ENCODE assay signal across 8 cellular contexts in the genomic region with DNA sequence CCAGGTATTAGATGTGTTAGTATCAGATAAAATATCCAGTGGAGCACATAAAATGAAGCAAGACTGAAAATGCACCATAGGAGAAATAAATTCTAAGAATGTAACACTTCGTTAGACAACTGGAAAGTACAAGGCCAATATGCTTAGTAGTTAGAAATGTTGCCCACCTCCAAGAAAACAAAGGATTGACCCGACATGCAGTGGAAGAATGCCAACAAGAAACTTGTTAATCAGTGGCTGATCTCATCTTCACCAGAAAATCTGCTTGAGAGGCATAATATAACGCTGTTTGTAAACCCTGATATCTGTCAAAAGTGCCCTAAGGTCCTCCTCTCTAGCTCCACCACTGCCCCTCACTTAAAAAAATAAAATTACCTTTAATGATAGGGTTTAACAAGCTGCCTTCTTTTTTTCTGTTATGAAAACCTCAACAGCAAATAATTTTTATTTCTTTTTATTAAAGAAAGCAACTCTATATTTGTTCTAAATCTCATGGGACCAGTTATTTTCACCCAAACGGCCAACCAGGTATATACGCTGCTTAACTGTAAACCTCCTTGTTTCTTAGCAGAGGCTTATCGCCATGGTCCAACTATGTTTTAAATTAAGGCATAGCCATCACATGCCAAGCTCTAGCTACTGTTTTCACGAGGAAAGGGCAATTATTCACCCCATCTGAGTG. TPM values are rescaled to one million over a fixed set of nuclear protein-coding genes. Genes with fewer than 3 reads are reported as not detected.
DNase-seq lines count a peak whose midpoint lies in the region; ATAC-seq and TF ChIP-seq lines count a peak whose summit lies in the region.

No MANE protein-coding gene starts in this region.

- H3K4me2 ChIP-seq in hepatocyte: peak overlapping the region; percentile 71

- H3K9me3 Mint-ChIP-seq in activated B cell treated with CpG ODN at 0.5 μM for 24 hours: no peaks in the 10 kb centered on the region

- TF ChIP-seq CTCF in activated B cell treated with CpG ODN at 0.5 μM for 24 hours (IDR thresholded peaks at IDR 0.05): no peak
- no peak for TF ChIP-seq CTCF in hepatocyte (IDR thresholded peaks at IDR 0.05; ENCODE audit: poor library complexity)

- H3K27ac ChIP-seq in HUES6 (ENCODE audit: low read depth, low read length) (no peak overlapping the region), hepatocyte (peak overlapping the region; percentile 94), skeletal muscle tissue (ENCODE audit: low read depth, low read length) (peak overlapping the region; percentile 93)

- no peaks in the 10 kb centered on the region for H3K27me3 Mint-ChIP-seq in activated B cell treated with CpG ODN at 0.5 μM for 24 hours

- peaks cover 31% of the 10 kb centered on the region for H3K36me3 Mint-ChIP-seq in activated B cell treated with CpG ODN at 0.5 μM for 24 hours (ENCODE audit: low read depth)

- H3K79me2 ChIP-seq in hepatocyte: peaks cover 35% of the 10 kb centered on the region

- no peak overlapping the region for H2AFZ ChIP-seq in hepatocyte

- no peaks in the 10 kb centered on the region for H3K36me3 ChIP-seq in HUES6 (ENCODE audit: control insufficient read depth, insufficient read depth, low read length)
- no peaks in the 10 kb centered on the region for H3K36me3 ChIP-seq in hepatocyte (replicated peaks; ENCODE audit: insufficient read depth, low read depth)
- H3K36me3 ChIP-seq in skeletal muscle tissue (ENCODE audit: control insufficient read depth in 3 of 3, insufficient read depth in 3 of 3, low read length in 3 of 3): no peaks in the 10 kb centered on the region

- peaks cover 19% of the 10 kb centered on the region for H3K27me3 ChIP-seq in HUES6 (ENCODE audit: control insufficient read depth, insufficient read depth, low read length)
- H3K27me3 ChIP-seq in hepatocyte: no peaks in the 10 kb centered on the region
- H3K27me3 ChIP-seq in skeletal muscle tissue (ENCODE audit: control insufficient read depth in 3 of 3, insufficient read depth in 3 of 3, low read length in 3 of 3): no peaks in the 10 kb centered on the region

- H3K4me1 Mint-ChIP-seq in activated B cell treated with CpG ODN at 0.5 μM for 24 hours: peaks cover 65% of the 10 kb centered on the region

- no peaks in the 10 kb centered on the region for H3K9me2 ChIP-seq in hepatocyte (replicated peaks; ENCODE audit: insufficient read depth)

- H3K9ac ChIP-seq in HUES6 (ENCODE audit: low read length): peak overlapping the region; percentile 75
- H3K9ac ChIP-seq in skeletal muscle tissue (ENCODE audit: low read depth in 1 of 3, low read length in 3 of 3): peak overlapping the region; percentile 80 to 87 (median 81)

- H3K27ac Mint-ChIP-seq in activated B cell treated with CpG ODN at 0.5 μM for 24 hours: peak overlapping the region; percentile 90

- 25% methylated on average over 7 of the region's 7 CpGs for WGBS in hepatocyte (ENCODE audit: low lambda C conversion rate, missing lambda C conversion rate)

- DNase-seq in activated B cell treated with CpG ODN at 0.5 μM for 24 hours (no peak), hepatocyte (ENCODE audit: low spot score) (no peak), SHP77 (lab: John Stamatoyannopoulos, UW) (no peak), DMS79 (lab: John Stamatoyannopoulos, UW) (no peak)

- H3K4me3 ChIP-seq in HUES6 (ENCODE audit: low read depth, low read length) (peak overlapping the region; percentile 88), hepatocyte (peak overlapping the region; percentile 82), skeletal muscle tissue (ENCODE audit: low read length in 3 of 3) (peak overlapping the region; percentile 75 to 92 (median 88))

- POLR2A ChIA-PET in activated B cell treated with CpG ODN at 0.5 μM for 24 hours (lab: Charles Lee): interaction anchor here (0.7 to 5.5 kb wide), 16 partner anchors 14 to 375 kb away, joined by 3 to 76 read pairs (median 4); no protein-coding TSS in a partner anchor

- ATAC-seq in activated B cell treated with CpG ODN at 0.5 μM for 24 hours (ENCODE audit: low read depth) (no peak), HG02970 (IDR thresholded peaks at IDR 0.05; ENCODE audit: low FRiP score, unreplicated experiment) (no peak), HG03439 (IDR thresholded peaks at IDR 0.05; ENCODE audit: unreplicated experiment) (no peak)

- H3K4me1 ChIP-seq in HUES6 (ENCODE audit: control insufficient read depth, insufficient read depth, low read length) (peaks cover 22% of the 10 kb centered on the region), hepatocyte (ENCODE audit: insufficient read depth) (peaks cover 6% of the 10 kb centered on the region), skeletal muscle tissue (ENCODE audit: control insufficient read depth in 3 of 3, insufficient read depth in 3 of 3, low read length in 3 of 3) (peaks cover 7 to 25% (median 7%) of the 10 kb centered on the region in 3 donors)

- peak overlapping the region; percentile 92 for H3K4me3 Mint-ChIP-seq in activated B cell treated with CpG ODN at 0.5 μM for 24 hours

- no peaks in the 10 kb centered on the region for H4K20me1 ChIP-seq in hepatocyte (ENCODE audit: insufficient read depth, poor library complexity, severe bottlenecking)

- CTCF ChIA-PET in activated B cell treated with CpG ODN at 0.5 μM for 24 hours (lab: Charles Lee): interaction anchor here (1.1 to 9.6 kb wide), 11 partner anchors 17 to 891 kb away, joined by 3 to 239 read pairs (median 7); no protein-coding TSS in a partner anchor

- H3K9me3 ChIP-seq in HUES6 (ENCODE audit: control insufficient read depth, insufficient read depth, low read depth, low read length) (no peaks in the 10 kb centered on the region), hepatocyte (ENCODE audit: low read depth) (no peaks in the 10 kb centered on the region), skeletal muscle tissue (ENCODE audit: control insufficient read depth in 3 of 3, low read length in 3 of 3) (no peaks in the 10 kb centered on the region)

- intact Hi-C loops in activated B cell treated with CpG ODN at 0.5 μM for 24 hours (cut with micrococcal nuclease): no loop called here

RNA-seq across cellular contexts. Expression of a gene that starts 1.8 kb away (rescaled TPM):
- total RNA-seq in activated B cell treated with CpG ODN at 0.5 μM for 24 hours: 40.2 and 43.7 TPM in 2 replicates
- 28.6 and 53.4 TPM in 2 replicates for total RNA-seq in hepatocyte
- 26.6 and 29.1 TPM in 2 replicates for polyA plus RNA-seq in hepatocyte
- 9.9 TPM for total RNA-seq in skeletal muscle tissue
